ENCODE assay signal across 16 cellular contexts in the genomic region with DNA sequence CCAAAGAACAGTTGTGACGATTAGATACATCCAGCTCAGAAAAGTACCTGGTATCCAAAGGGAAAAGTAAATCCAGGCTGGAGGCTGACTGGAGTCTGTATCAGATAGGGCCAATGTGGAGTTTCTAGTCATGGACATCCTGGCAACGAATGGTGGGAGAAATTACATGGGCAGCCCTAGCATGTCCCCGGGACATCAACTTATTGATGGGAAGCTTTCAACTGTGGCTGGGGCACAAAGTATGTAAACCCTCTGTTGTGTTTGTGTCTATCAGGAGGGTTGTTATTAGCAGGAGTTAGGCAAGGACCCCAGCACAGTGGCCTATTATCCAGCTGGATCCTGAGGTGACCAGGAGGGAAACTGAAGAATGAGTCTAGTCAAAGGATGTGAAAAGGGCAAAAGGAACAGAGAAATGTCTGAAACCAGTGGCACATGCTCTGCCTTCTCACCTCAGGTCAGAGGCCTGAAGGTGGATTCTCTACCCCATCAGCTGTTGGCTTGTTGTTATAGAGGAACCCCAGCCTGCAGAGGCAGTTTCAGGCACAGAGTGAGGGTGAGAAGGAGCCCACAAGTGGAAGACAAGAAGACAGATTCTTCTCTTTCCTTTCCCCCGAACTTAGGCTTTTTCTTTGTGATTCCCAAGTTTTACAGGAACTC. TPM values are rescaled to one million over a fixed set of nuclear protein-coding genes. Genes with fewer than 3 reads are reported as not detected.
A peak's percentile ranks its signal among the peaks of the same experiment; 100 is the strongest.
DNase-seq lines count a peak whose midpoint lies in the region; ATAC-seq, FAIRE-seq and TF ChIP-seq lines count a peak whose summit lies in the region.
"Had no signal": no experiment of that assay in that cellular context is flagged by ENCODE, and none has a peak within 500 bp of the region (broad histone marks: within the 10 kb centered on the region; RNA-seq: fewer than 3 reads in every experiment).

No MANE protein-coding gene starts in this region.

- no peak for TF ChIP-seq POLR2A in lower leg skin (IDR thresholded peaks at IDR 0.05)

- in situ Hi-C loops in GM13976 (cut with MboI; ENCODE audit: low sequenced_read_pairs, unreplicated experiment): loop anchor here (25.0 kb wide), 2 partner anchors 759 to 1184 kb away; no protein-coding TSS in a partner anchor

- H3K27ac ChIP-seq in pancreas: no peak overlapping the region
- H3K27ac ChIP-seq: tibial artery had no signal

- DNase-seq in lower leg skin (ENCODE audit: low spot score in 2 of 2): no peak
- DNase-seq in pancreas: no peak
- DNase-seq in GM13976 (ENCODE audit: low spot score): no peak
- DNase-seq in HT-29 (ENCODE audit: low spot score): no peak
- DNase-seq: naive thymus-derived CD8-positive, alpha-beta T cell; NCI-H1694 treated with DMSO at 0.1 percent for 48 hours; tibial artery had no signal

- no peaks in the 10 kb centered on the region for H3K36me3 ChIP-seq in pancreas
- H3K36me3 ChIP-seq: tibial artery had no signal

- H3K4me3 ChIP-seq in lower leg skin (ENCODE audit: low read depth, poor library complexity, severe bottlenecking) (no peak overlapping the region), pancreas (no peak overlapping the region)
- H3K4me3 ChIP-seq: tibial artery had no signal

- no peak for FAIRE-seq in pancreas (lab: Jason Lieb, UNC)
- FAIRE-seq: islet of Langerhans had no signal

- no peak for TF ChIP-seq CTCF in lower leg skin (IDR thresholded peaks at IDR 0.05)
- no peak for TF ChIP-seq CTCF in pancreas (IDR thresholded peaks at IDR 0.05)
- no peak for TF ChIP-seq CTCF in GM13976 (IDR thresholded peaks at IDR 0.05; ENCODE audit: borderline replicate concordance, control extremely low read depth, extremely low read depth, insufficient read depth, missing control alignments)

- peak; percentile 96 for ATAC-seq in GM18502 (IDR thresholded peaks at IDR 0.05; ENCODE audit: poor library complexity, unreplicated experiment)
- peak; percentile 98 for ATAC-seq in GM19351 (IDR thresholded peaks at IDR 0.05; ENCODE audit: unreplicated experiment)
- ATAC-seq in HG02642 (IDR thresholded peaks at IDR 0.05; ENCODE audit: poor library complexity, unreplicated experiment): peak; percentile 96
- ATAC-seq in HG03469 (IDR thresholded peaks at IDR 0.05; ENCODE audit: unreplicated experiment): peak; percentile 98
- ATAC-seq in pancreas: no peak
- ATAC-seq: naive thymus-derived CD8-positive, alpha-beta T cell; sciatic nerve had no signal

- WGBS in lower leg skin, 2 donors: 88 to 93% methylated on average over 4 of the region's 4 CpGs
- WGBS in pancreas, 2 donors: 66 to 83% methylated on average over 4 of the region's 4 CpGs

- intact Hi-C loops in lower leg skin (cut with DNase I; ENCODE audit: low total_unique reads): no loop called here
- intact Hi-C loops in pancreas (cut with DNase I): no loop called here

- H3K9me3 ChIP-seq in pancreas: no peaks in the 10 kb centered on the region
- H3K9me3 ChIP-seq: tibial artery had no signal

- no peaks in the 10 kb centered on the region for H3K4me1 ChIP-seq in pancreas
- H3K4me1 ChIP-seq: tibial artery had no signal

- no peaks in the 10 kb centered on the region for H3K27me3 ChIP-seq in pancreas
- H3K27me3 ChIP-seq: tibial artery had no signal

RNA-seq across cellular contexts. Expression of gene IFNW1, which starts 19.9 kb away (rescaled TPM):
- total RNA-seq in lower leg skin (not detected), pancreas (not detected)
- polyA plus RNA-seq in pancreas: not detected
- total RNA-seq in HT-29 (2014; rRNA removed; shearing (Covaris generic)): not detected in 2 replicates
- total RNA-seq: Daoy; dermis microvascular lymphatic vessel endothelial cell; naive thymus-derived CD8-positive, alpha-beta T cell; sciatic nerve; T-helper 2 cell treated with Interferon-gamma antibody and Interleukin-4, amounts not matched to agents 100 ng/mL and 5 ng/mL, for 36 hours had no signal
- polyA plus RNA-seq: naive thymus-derived CD8-positive, alpha-beta T cell had no signal

RNA-seq across cellular contexts. Expression of gene IFNB1, which starts 44.0 kb away (rescaled TPM):
- not detected for total RNA-seq in lower leg skin
- not detected for total RNA-seq in pancreas
- not detected for polyA plus RNA-seq in pancreas
- not detected in 2 replicates for total RNA-seq in HT-29 (2014; rRNA removed; shearing (Covaris generic))
- total RNA-seq: Daoy; dermis microvascular lymphatic vessel endothelial cell; naive thymus-derived CD8-positive, alpha-beta T cell; sciatic nerve; T-helper 2 cell treated with Interferon-gamma antibody and Interleukin-4, amounts not matched to agents 100 ng/mL and 5 ng/mL, for 36 hours had no signal
- polyA plus RNA-seq: naive thymus-derived CD8-positive, alpha-beta T cell had no signal

RNA-seq across cellular contexts. Expression of gene IFNA21, which starts 44.7 kb away (rescaled TPM):
- total RNA-seq in lower leg skin (not detected), pancreas (not detected)
- not detected for polyA plus RNA-seq in pancreas
- total RNA-seq in HT-29 (2014; rRNA removed; shearing (Covaris generic)): not detected in 2 replicates
- total RNA-seq: Daoy; dermis microvascular lymphatic vessel endothelial cell; naive thymus-derived CD8-positive, alpha-beta T cell; sciatic nerve; T-helper 2 cell treated with Interferon-gamma antibody and Interleukin-4, amounts not matched to agents 100 ng/mL and 5 ng/mL, for 36 hours had no signal
- polyA plus RNA-seq: naive thymus-derived CD8-positive, alpha-beta T cell had no signal

Comparison
In these comparisons a context has a peak if more than half of its experiments do, and no peak if none do; other contexts are left out.
1. ATAC-seq: peak in GM18502 (single experiment), GM19351 (single experiment), HG02642 (single experiment) and HG03469 (single experiment); none in pancreas (0 of 4).